8 cellular contexts compared by ENCODE assay signal in genomic region chr17:67475161-67475887, GRCh38.
DNase-seq lines count a peak whose midpoint lies in the region; ATAC-seq lines count a peak whose summit lies in the region.

No MANE protein-coding gene starts in this region.

- DNase-seq in DMS79 treated with DMSO at 0.1 percent for 48 hours (lab: John Stamatoyannopoulos, UW): peak; percentile 57
- DNase-seq in NCI-H510A treated with DMSO at 0.1 percent for 48 hours (lab: John Stamatoyannopoulos, UW): peak; percentile 71
- peak; percentile 89 for DNase-seq in activated CD4-positive, alpha-beta T cell treated with anti-CD3 and anti-CD28 coated beads for 48 hours
- peak; percentile 86 for DNase-seq in cerebellum (ENCODE audit: low spot score)
- DNase-seq in left lobe of liver (ENCODE audit: low spot score): peak; percentile 84
- DNase-seq in stimulated activated CD4-positive, alpha-beta T cell treated with anti-CD3 and anti-CD28 coated beads, Interleukin-4, amount 100 ng/mL, for 24 hours: peak; percentile 87

- ATAC-seq in HG03108 (IDR thresholded peaks at IDR 0.05; ENCODE audit: unreplicated experiment): peak; percentile 74
- peak; percentile 99 for ATAC-seq in left lobe of liver
- no peak for ATAC-seq in GM19452 (IDR thresholded peaks at IDR 0.05; ENCODE audit: unreplicated experiment)
